ENCODE assay signal across 23 cellular contexts in genomic region chr19:31167695-31168094, GRCh38.
"Had no signal": no experiment of that assay in that cellular context is flagged by ENCODE, and none has a peak within 500 bp of the region (broad histone marks: within the 10 kb centered on the region; RNA-seq: fewer than 3 reads in every experiment).

No MANE protein-coding gene starts in this region.

- FAIRE-seq: endometrium, kidney, pancreas, small intestine had no signal

- DNase-seq: dermis blood vessel endothelial cell; effector memory CD4-positive, alpha-beta T cell; gastrocnemius medialis; kidney; left lung; mesendoderm; midbrain; naive thymus-derived CD8-positive, alpha-beta T cell; nephron progenitor cell; nucleus accumbens; pancreas; retina; right lobe of liver; small intestine; stimulated activated CD4-positive, alpha-beta T cell treated with anti-CD3 and anti-CD28 coated beads, Interleukin-15, amount 100 ng/mL, for 24 hours; stimulated activated CD4-positive, alpha-beta T cell treated with anti-CD3 and anti-CD28 coated beads, Interleukin-2, amount 100 ng/mL, for 48 hours; stimulated activated naive CD4-positive, alpha-beta T cell; stimulated activated naive CD8-positive, alpha-beta T cell treated with anti-CD3 and anti-CD28 coated beads, Interleukin-15, amount 100 ng/mL, for 72 hours; thyroid gland; trophoblast cell had no signal

- H3K36me3 Mint-ChIP-seq: naive thymus-derived CD8-positive, alpha-beta T cell had no signal

- H3K27me3 ChIP-seq: gastrocnemius medialis, hepatocyte, pancreas, right lobe of liver, thyroid gland had no signal

- H3K27ac Mint-ChIP-seq: naive thymus-derived CD8-positive, alpha-beta T cell had no signal

- H3K9me3 ChIP-seq: gastrocnemius medialis, left lung, pancreas, right lobe of liver, thyroid gland had no signal

- H3K4me2 ChIP-seq: hepatocyte had no signal

- ATAC-seq: gastrocnemius medialis; left lung; naive thymus-derived CD8-positive, alpha-beta T cell; pancreas; right lobe of liver; stimulated activated naive CD8-positive, alpha-beta T cell treated with anti-CD3 and anti-CD28 coated beads, Interleukin-15, amount 100 ng/mL, for 72 hours had no signal

- H3K9me3 Mint-ChIP-seq: naive thymus-derived CD8-positive, alpha-beta T cell; nephron progenitor cell; stimulated activated naive CD8-positive, alpha-beta T cell treated with anti-CD3 and anti-CD28 coated beads, Interleukin-15, amount 100 ng/mL, for 72 hours had no signal

- H2AFZ ChIP-seq: hepatocyte had no signal

- H3K4me3 ChIP-seq: coronary artery, gastrocnemius medialis, hepatocyte, left lung, pancreas, right lobe of liver, thyroid gland had no signal

- H3K27ac ChIP-seq: coronary artery, gastrocnemius medialis, hepatocyte, left lung, pancreas, right lobe of liver, thyroid gland had no signal

- H3K36me3 ChIP-seq: gastrocnemius medialis, left lung, pancreas, right lobe of liver, thyroid gland had no signal

- H3K4me3 Mint-ChIP-seq: naive thymus-derived CD8-positive, alpha-beta T cell; nephron progenitor cell; stimulated activated naive CD8-positive, alpha-beta T cell treated with anti-CD3 and anti-CD28 coated beads, Interleukin-15, amount 100 ng/mL, for 72 hours had no signal

- H3K4me1 ChIP-seq: gastrocnemius medialis, left lung, pancreas, right lobe of liver, thyroid gland had no signal

- H3K79me2 ChIP-seq: hepatocyte had no signal
